ENCODE assay signal across 17 cellular contexts in the genomic region with DNA sequence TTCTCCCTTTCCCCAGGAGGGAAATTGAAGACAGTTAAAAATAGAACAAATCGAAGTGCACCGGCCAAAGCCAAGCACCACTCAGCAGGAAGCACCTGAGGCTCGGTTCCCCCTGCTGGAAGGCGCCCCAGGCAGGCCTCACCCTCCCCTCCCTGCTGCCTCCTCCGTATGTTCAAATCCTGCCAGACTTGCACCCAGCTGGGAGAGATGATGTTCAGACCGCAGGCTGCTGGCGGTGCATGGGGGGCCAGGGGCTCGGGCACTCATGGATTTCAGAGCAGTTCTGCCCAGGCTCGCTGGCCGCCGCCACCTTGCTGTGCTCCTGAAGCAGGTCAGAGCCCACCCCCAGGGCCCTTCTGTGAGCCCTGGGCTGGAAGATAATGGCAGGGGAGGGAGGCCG.
"Had no signal": no experiment of that assay in that cellular context is flagged by ENCODE, and none has a peak within 500 bp of the region (broad histone marks: within the 10 kb centered on the region; RNA-seq: fewer than 3 reads in every experiment).

No MANE protein-coding gene starts in this region.

- H3K4me2 ChIP-seq: hepatocyte had no signal

- H3K27me3 ChIP-seq: gastroesophageal sphincter, hepatocyte had no signal

- H3K27ac Mint-ChIP-seq: activated B cell treated with CpG ODN at 0.5 μM for 24 hours; activated naive CD4-positive, alpha-beta T cell treated with anti-CD3 and anti-CD28 coated beads for 36 hours; activated T-helper 17 cell treated with anti-CD3 and anti-CD28 coated beads, Interleukin-2, amount 50 U/mL, for 72 hours; effector memory CD8-positive, alpha-beta T cell had no signal

- H3K4me1 ChIP-seq: gastroesophageal sphincter, lower lobe of right lung had no signal

- H3K4me1 Mint-ChIP-seq: activated T-helper 17 cell treated with anti-CD3 and anti-CD28 coated beads, Interleukin-2, amount 50 U/mL, for 72 hours had no signal

- H3K4me3 Mint-ChIP-seq: activated B cell treated with CpG ODN at 0.5 μM for 24 hours; activated CD4-positive, alpha-beta T cell treated with anti-CD3 and anti-CD28 coated beads, Interleukin-2, amount 10 ng/mL, durations not matched to agents 7 days and 5 days; activated naive CD4-positive, alpha-beta T cell treated with anti-CD3 and anti-CD28 coated beads for 36 hours; activated T-helper 17 cell treated with anti-CD3 and anti-CD28 coated beads, Interleukin-2, amount 50 U/mL, for 72 hours; effector memory CD8-positive, alpha-beta T cell; naive thymus-derived CD8-positive, alpha-beta T cell; type B pancreatic cell had no signal

- H3K27ac ChIP-seq: coronary artery, gastroesophageal sphincter, hepatocyte, lower lobe of right lung had no signal

- H3K4me3 ChIP-seq: coronary artery, gastroesophageal sphincter, hepatocyte, lower lobe of right lung had no signal

- H3K27me3 Mint-ChIP-seq: activated CD4-positive, alpha-beta T cell treated with anti-CD3 and anti-CD28 coated beads, Interleukin-2, amount 10 ng/mL, durations not matched to agents 7 days and 5 days had no signal

- H3K79me2 ChIP-seq: hepatocyte had no signal

- H2AFZ ChIP-seq: hepatocyte had no signal

- H3K9me3 Mint-ChIP-seq: activated B cell treated with CpG ODN at 0.5 μM for 24 hours; activated CD4-positive, alpha-beta T cell treated with anti-CD3 and anti-CD28 coated beads, Interleukin-2, amount 10 ng/mL, durations not matched to agents 7 days and 5 days; activated naive CD4-positive, alpha-beta T cell treated with anti-CD3 and anti-CD28 coated beads for 36 hours; activated T-helper 17 cell treated with anti-CD3 and anti-CD28 coated beads, Interleukin-2, amount 50 U/mL, for 72 hours; effector memory CD8-positive, alpha-beta T cell; immature natural killer cell; naive thymus-derived CD8-positive, alpha-beta T cell; type B pancreatic cell had no signal

- H3K36me3 Mint-ChIP-seq: immature natural killer cell; naive thymus-derived CD8-positive, alpha-beta T cell; type B pancreatic cell had no signal

- H3K9me3 ChIP-seq: gastroesophageal sphincter, lower lobe of right lung had no signal

- ATAC-seq: activated T-helper 17 cell treated with anti-CD3 and anti-CD28 coated beads, Interleukin-2, amount 50 U/mL, for 72 hours; effector memory CD8-positive, alpha-beta T cell; gastroesophageal sphincter; lower lobe of right lung had no signal

- H3K36me3 ChIP-seq: gastroesophageal sphincter, lower lobe of right lung had no signal

- DNase-seq: activated B cell treated with CpG ODN at 0.5 μM for 24 hours; activated CD8-positive, alpha-beta memory T cell treated with anti-CD3 and anti-CD28 coated beads for 24 hours; central memory CD4-positive, alpha-beta T cell; effector memory CD8-positive, alpha-beta T cell; lower lobe of right lung; naive thymus-derived CD8-positive, alpha-beta T cell; stimulated activated CD4-positive, alpha-beta T cell treated with anti-CD3 and anti-CD28 coated beads, Interleukin-2, amount 100 ng/mL, for 48 hours; stimulated activated naive CD4-positive, alpha-beta T cell treated with Interleukin-2 at 50 U/mL for 16 hours; T1000 had no signal
